Comparison of ENCODE assay signal across 15 cellular contexts in the genomic region with DNA sequence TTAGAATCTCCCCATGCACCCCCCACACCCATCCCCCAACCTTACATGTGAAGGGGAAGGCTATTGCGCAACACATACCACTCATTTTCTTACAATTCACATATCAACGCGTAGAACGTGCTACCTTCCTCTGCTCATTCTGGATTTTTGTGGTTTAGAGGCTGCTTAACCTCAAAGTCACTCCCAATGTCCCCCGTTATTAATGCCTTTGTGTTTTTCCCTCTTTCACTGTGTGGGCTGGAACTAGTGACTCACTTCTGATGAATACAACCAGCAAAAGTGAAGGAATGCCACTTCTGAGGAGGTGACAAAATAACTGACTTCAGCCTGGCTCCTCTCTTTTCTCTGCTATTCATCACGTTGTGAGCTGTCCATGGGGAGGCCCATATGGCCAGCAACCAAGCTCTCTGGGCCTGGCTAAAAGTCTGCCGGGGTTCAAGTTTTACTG.
DNase-seq lines count a peak whose midpoint lies in the region; ATAC-seq and TF ChIP-seq lines count a peak whose summit lies in the region.
"Had no signal": no experiment of that assay in that cellular context is flagged by ENCODE, and none has a peak within 500 bp of the region (broad histone marks: within the 10 kb centered on the region; RNA-seq: fewer than 3 reads in every experiment).

No MANE protein-coding gene starts in this region.

- no peak overlapping the region for H3K4me3 Mint-ChIP-seq in mesothelial cell of epicardium
- no peak overlapping the region for H3K4me3 Mint-ChIP-seq in stimulated activated effector memory CD8-positive, alpha-beta T cell treated with anti-CD3 and anti-CD28 coated beads, Interleukin-12 subunit alpha, Interleukin-12 subunit beta, amount 100 ng/mL, for 72 hours
- H3K4me3 Mint-ChIP-seq in MCF 10A (ENCODE audit: unreplicated experiment), result no peak overlapping the region
- H3K4me3 Mint-ChIP-seq: stimulated activated naive CD8-positive, alpha-beta T cell treated with anti-CD3 and anti-CD28 coated beads, Interleukin-15, amount 100 ng/mL, for 72 hours had no signal

- H3K9me3 Mint-ChIP-seq in mesothelial cell of epicardium, result peaks cover 8% of the 10 kb centered on the region
- H3K9me3 Mint-ChIP-seq in stimulated activated effector memory CD8-positive, alpha-beta T cell treated with anti-CD3 and anti-CD28 coated beads, Interleukin-12 subunit alpha, Interleukin-12 subunit beta, amount 100 ng/mL, for 72 hours, result peaks cover 12% of the 10 kb centered on the region
- no peaks in the 10 kb centered on the region for H3K9me3 Mint-ChIP-seq in MCF 10A (ENCODE audit: unreplicated experiment)

- no peaks in the 10 kb centered on the region for H3K27me3 Mint-ChIP-seq in mesothelial cell of epicardium (ENCODE audit: low read depth)
- no peaks in the 10 kb centered on the region for H3K27me3 Mint-ChIP-seq in MCF 10A (ENCODE audit: insufficient read depth, unreplicated experiment)
- H3K27me3 Mint-ChIP-seq: stimulated activated naive CD8-positive, alpha-beta T cell treated with anti-CD3 and anti-CD28 coated beads, Interleukin-15, amount 100 ng/mL, for 72 hours had no signal

- DNase-seq in GM23248, result peak; percentile 58
- peak; percentile 71 for DNase-seq in OCI-M1 (lab: John Stamatoyannopoulos, UW)
- DNase-seq in cardiac fibroblast (ENCODE audit: low read depth in 2 of 2), result peak; percentile 27 to 69
- no peak for DNase-seq in mesothelial cell of epicardium (ENCODE audit: low spot score in 2 of 2, unreplicated experiment in 2 of 2)
- DNase-seq in MM.1S, result no peak
- DNase-seq in stimulated activated effector memory CD8-positive, alpha-beta T cell treated with anti-CD3 and anti-CD28 coated beads, Interleukin-12 subunit alpha, Interleukin-12 subunit beta, amount 100 ng/mL, for 72 hours (ENCODE audit: low spot score in 2 of 2), result no peak
- DNase-seq in MCF 10A (ENCODE audit: unreplicated experiment), result no peak
- DNase-seq: activated CD4-positive, CD25-positive, alpha-beta regulatory T cell; NCI-H1694; NCI-H526; psoas muscle; stimulated activated CD4-positive, alpha-beta T cell treated with anti-CD3 and anti-CD28 coated beads, Interleukin-4, amount 100 ng/mL, for 4 hours; stimulated activated naive CD8-positive, alpha-beta T cell treated with anti-CD3 and anti-CD28 coated beads, Interleukin-15, amount 100 ng/mL, for 72 hours had no signal

- WGBS in GM23248 (ENCODE audit: low coverage in 1 of 2, low lambda C conversion rate in 2 of 2, missing lambda C conversion rate in 2 of 2), 2 experiments, result 18 to 24% methylated on average over 7 of the region's 7 CpGs

- H3K79me2 ChIP-seq in GM23248 (ENCODE audit: insufficient read depth), result no peaks in the 10 kb centered on the region
- no peaks in the 10 kb centered on the region for H3K79me2 ChIP-seq in MM.1S (ENCODE audit: low read length)

- no peak for TF ChIP-seq CTCF in cardiac fibroblast (IDR thresholded peaks at IDR 0.05; ENCODE audit: low read depth, low read length)
- TF ChIP-seq CTCF in mesothelial cell of epicardium (IDR thresholded peaks at IDR 0.05; ENCODE audit: unreplicated experiment), result no peak
- TF ChIP-seq CTCF in MM.1S (IDR thresholded peaks at IDR 0.05; ENCODE audit: low read length), result no peak
- TF ChIP-seq CTCF in MCF 10A (IDR thresholded peaks at IDR 0.05; ENCODE audit: unreplicated experiment), result no peak

- POLR2A ChIA-PET in MCF 10A (lab: Yijun Ruan, JAX), result no interaction called here

- in situ Hi-C loops in GM23248 (cut with MboI), result no loop called here

- H3K9ac ChIP-seq in GM23248, result no peak overlapping the region
- H3K9ac ChIP-seq in MM.1S (ENCODE audit: low read length), result no peak overlapping the region

- H3K4me2 ChIP-seq in GM23248 (ENCODE audit: unreplicated experiment) (no peak overlapping the region), MM.1S (ENCODE audit: low read depth, low read length) (no peak overlapping the region)

- no peaks in the 10 kb centered on the region for H3F3A ChIP-seq in GM23248 (ENCODE audit: insufficient read depth)
- no peaks in the 10 kb centered on the region for H3F3A ChIP-seq in MM.1S (ENCODE audit: insufficient read depth, low read length)

- intact Hi-C loops in MCF 10A (cut with micrococcal nuclease), result no loop called here

- H3K9me2 ChIP-seq in GM23248 (ENCODE audit: insufficient read depth) (no peaks in the 10 kb centered on the region), MM.1S (replicated peaks; ENCODE audit: insufficient read depth, low read length) (no peaks in the 10 kb centered on the region)

- peaks cover 8% of the 10 kb centered on the region for H3K4me1 Mint-ChIP-seq in mesothelial cell of epicardium
- no peaks in the 10 kb centered on the region for H3K4me1 Mint-ChIP-seq in stimulated activated effector memory CD8-positive, alpha-beta T cell treated with anti-CD3 and anti-CD28 coated beads, Interleukin-12 subunit alpha, Interleukin-12 subunit beta, amount 100 ng/mL, for 72 hours
- no peaks in the 10 kb centered on the region for H3K4me1 Mint-ChIP-seq in MCF 10A (ENCODE audit: insufficient read depth, unreplicated experiment)
- H3K4me1 Mint-ChIP-seq: stimulated activated naive CD8-positive, alpha-beta T cell treated with anti-CD3 and anti-CD28 coated beads, Interleukin-15, amount 100 ng/mL, for 72 hours had no signal

- no TSS peak for BruUV-seq in MCF 10A (replicated peaks; lab: Mats Ljungman, UMichigan)

- no peaks in the 10 kb centered on the region for H3K9me3 ChIP-seq in GM23248 (ENCODE audit: low read depth)
- no peaks in the 10 kb centered on the region for H3K9me3 ChIP-seq in MM.1S (replicated peaks; ENCODE audit: insufficient read depth, low read length)

- H3K4me3 ChIP-seq in GM23248 (no peak overlapping the region), cardiac fibroblast (replicated peaks in 1 of 2; ENCODE audit: low read depth in 2 of 2, low read length in 2 of 2) (no peak overlapping the region), MM.1S (ENCODE audit: low read length) (no peak overlapping the region)
- H3K4me3 ChIP-seq: psoas muscle had no signal

- H3K36me3 Mint-ChIP-seq in mesothelial cell of epicardium (no peaks in the 10 kb centered on the region), MCF 10A (ENCODE audit: insufficient read depth, unreplicated experiment) (no peaks in the 10 kb centered on the region)
- no peaks in the 10 kb centered on the region for H3K36me3 Mint-ChIP-seq in stimulated activated effector memory CD8-positive, alpha-beta T cell treated with anti-CD3 and anti-CD28 coated beads, Interleukin-12 subunit alpha, Interleukin-12 subunit beta, amount 100 ng/mL, for 72 hours

- H3K4me1 ChIP-seq in GM23248 (ENCODE audit: insufficient read depth) (no peaks in the 10 kb centered on the region), MM.1S (ENCODE audit: low read length) (no peaks in the 10 kb centered on the region)
- H3K4me1 ChIP-seq: psoas muscle had no signal

- H3K27ac ChIP-seq in GM23248 (no peak overlapping the region), MM.1S (ENCODE audit: low read length) (no peak overlapping the region)
- H3K27ac ChIP-seq: HL-60, psoas muscle had no signal

- no peaks in the 10 kb centered on the region for H3K36me3 ChIP-seq in GM23248 (ENCODE audit: low read depth)
- no peaks in the 10 kb centered on the region for H3K36me3 ChIP-seq in MM.1S (replicated peaks; ENCODE audit: insufficient read depth, low read length)

- H3K27me3 ChIP-seq in GM23248 (replicated peaks; ENCODE audit: insufficient read depth) (no peaks in the 10 kb centered on the region), MM.1S (replicated peaks; ENCODE audit: insufficient read depth, low read length) (no peaks in the 10 kb centered on the region)

- H4K20me1 ChIP-seq in GM23248 (ENCODE audit: insufficient read depth), result no peaks in the 10 kb centered on the region
- no peaks in the 10 kb centered on the region for H4K20me1 ChIP-seq in MM.1S (ENCODE audit: insufficient read depth, low read length)

- H3K27ac Mint-ChIP-seq in mesothelial cell of epicardium (peak overlapping the region; percentile 0), MCF 10A (ENCODE audit: low read depth, unreplicated experiment) (no peak overlapping the region)
- no peak overlapping the region for H3K27ac Mint-ChIP-seq in stimulated activated effector memory CD8-positive, alpha-beta T cell treated with anti-CD3 and anti-CD28 coated beads, Interleukin-12 subunit alpha, Interleukin-12 subunit beta, amount 100 ng/mL, for 72 hours
- H3K27ac Mint-ChIP-seq: stimulated activated naive CD8-positive, alpha-beta T cell treated with anti-CD3 and anti-CD28 coated beads, Interleukin-15, amount 100 ng/mL, for 72 hours had no signal

- CTCF ChIA-PET in MCF 10A (lab: Yijun Ruan, JAX), result no interaction called here

- H2AFZ ChIP-seq in GM23248 (no peak overlapping the region), MM.1S (ENCODE audit: low read length) (no peak overlapping the region)

- no peak for ATAC-seq in stimulated activated effector memory CD8-positive, alpha-beta T cell treated with anti-CD3 and anti-CD28 coated beads, Interleukin-12 subunit alpha, Interleukin-12 subunit beta, amount 100 ng/mL, for 72 hours
- no peak for ATAC-seq in GM18498 (IDR thresholded peaks at IDR 0.05; ENCODE audit: unreplicated experiment)
- ATAC-seq: psoas muscle; stimulated activated naive CD8-positive, alpha-beta T cell treated with anti-CD3 and anti-CD28 coated beads, Interleukin-15, amount 100 ng/mL, for 72 hours had no signal

Comparison
In these comparisons a context has a peak if more than half of its experiments do, and no peak if none do; other contexts are left out.
1. DNase-seq: peak in GM23248 (single experiment), OCI-M1 (single experiment) and cardiac fibroblast (2 of 2); none in mesothelial cell of epicardium (0 of 2), MM.1S (single experiment), stimulated activated effector memory CD8-positive, alpha-beta T cell treated with anti-CD3 and anti-CD28 coated beads, Interleukin-12 subunit alpha, Interleukin-12 subunit beta, amount 100 ng/mL, for 72 hours (0 of 2) and MCF 10A (single experiment).